Comparison of ENCODE assay signal across 11 cellular contexts in the genomic region with DNA sequence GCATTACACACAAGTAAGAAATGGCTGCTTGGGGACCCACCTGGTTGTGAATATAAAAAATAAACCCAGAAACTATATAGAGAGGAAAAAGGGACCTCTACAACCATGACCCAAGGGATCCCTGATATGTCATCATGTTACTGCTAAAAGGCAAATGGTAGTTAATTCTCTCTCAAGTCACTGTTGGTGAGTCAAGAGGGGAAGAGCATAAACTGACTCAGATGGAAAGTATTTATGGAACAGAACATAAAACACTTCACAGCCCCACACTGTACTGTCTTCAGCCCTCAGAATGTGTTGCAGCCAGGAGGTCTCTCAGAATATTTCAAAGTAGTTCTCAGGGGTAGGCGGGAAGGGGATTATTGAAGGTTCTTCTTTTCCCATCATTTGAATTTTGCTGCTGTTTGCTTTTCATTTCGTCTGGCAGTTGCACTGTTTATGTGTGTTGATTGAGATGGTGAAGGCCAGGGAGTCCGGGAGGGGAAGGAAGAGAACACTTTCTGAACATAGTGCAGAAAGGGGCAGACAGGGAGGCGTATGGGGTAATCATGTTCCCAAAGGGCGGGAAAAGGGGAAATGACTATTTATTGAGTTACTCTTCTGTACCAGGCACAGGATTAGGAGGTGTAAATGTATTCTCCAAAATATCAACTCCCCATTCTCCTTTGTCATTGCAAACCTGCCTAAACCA.
DNase-seq lines count a peak whose midpoint lies in the region; ATAC-seq, FAIRE-seq and TF ChIP-seq lines count a peak whose summit lies in the region.
"Had no signal": no experiment of that assay in that cellular context is flagged by ENCODE, and none has a peak within 500 bp of the region (broad histone marks: within the 10 kb centered on the region; RNA-seq: fewer than 3 reads in every experiment).

No MANE protein-coding gene starts in this region.

- no peaks in the 10 kb centered on the region for H3K27me3 ChIP-seq in neuronal stem cell (ENCODE audit: control insufficient read depth in 3 of 3, insufficient read depth in 3 of 3, low read depth in 1 of 3, low read length in 3 of 3)

- no peaks in the 10 kb centered on the region for H3K27me3 Mint-ChIP-seq in osteocyte (ENCODE audit: unreplicated experiment)
- H3K27me3 Mint-ChIP-seq in immature natural killer cell (ENCODE audit: low read depth in 3 of 3) = peaks cover 0 to 2% (median 0%) of the 10 kb centered on the region in 3 donors
- no peaks in the 10 kb centered on the region for H3K27me3 Mint-ChIP-seq in activated T-cell treated with anti-CD3 and anti-CD28 coated beads, Interleukin-2, amount 50 U/mL, for 4 hours (ENCODE audit: low read depth)

- H3K27ac Mint-ChIP-seq in osteocyte (ENCODE audit: unreplicated experiment) (peak overlapping the region; percentile 88), immature natural killer cell (no peak overlapping the region)
- H3K27ac Mint-ChIP-seq: WTC11 had no signal

- H3K9me3 Mint-ChIP-seq in osteocyte (ENCODE audit: unreplicated experiment) (no peaks in the 10 kb centered on the region), immature natural killer cell (peaks cover 0 to 7% (median under 1%) of the 10 kb centered on the region in 6 donors)
- no peaks in the 10 kb centered on the region for H3K9me3 Mint-ChIP-seq in activated T-cell treated with anti-CD3 and anti-CD28 coated beads, Interleukin-2, amount 50 U/mL, for 4 hours
- H3K9me3 Mint-ChIP-seq: WTC11 had no signal

- no peak for ATAC-seq in activated T-cell treated with anti-CD3 and anti-CD28 coated beads, Interleukin-2, amount 50 U/mL, for 4 hours
- ATAC-seq: WTC11 had no signal

- H3K36me3 Mint-ChIP-seq in osteocyte (ENCODE audit: unreplicated experiment) (no peaks in the 10 kb centered on the region), immature natural killer cell (no peaks in the 10 kb centered on the region)
- no peaks in the 10 kb centered on the region for H3K36me3 Mint-ChIP-seq in activated T-cell treated with anti-CD3 and anti-CD28 coated beads, Interleukin-2, amount 50 U/mL, for 4 hours (ENCODE audit: insufficient read depth)
- H3K36me3 Mint-ChIP-seq: WTC11 had no signal

- no peak overlapping the region for H3K9ac ChIP-seq in neuronal stem cell (ENCODE audit: low read depth, low read length, poor library complexity)

- H3K27ac ChIP-seq in neuronal stem cell (replicated peaks; ENCODE audit: low read length) = no peak overlapping the region

- H3K4me3 ChIP-seq in neuronal stem cell (ENCODE audit: low read length in 2 of 2) = no peak overlapping the region

- H3K4me1 ChIP-seq in neuronal stem cell (ENCODE audit: control insufficient read depth in 2 of 2, insufficient read depth in 1 of 2, low read depth in 1 of 2, low read length in 2 of 2) = no peaks in the 10 kb centered on the region

- no peak overlapping the region for H3K4me2 ChIP-seq in neuronal stem cell (ENCODE audit: insufficient read depth, low read length, poor library complexity, severe bottlenecking)

- H3K9me3 ChIP-seq in neuronal stem cell (replicated peaks in 1 of 2; ENCODE audit: control insufficient read depth in 2 of 2, insufficient read depth in 1 of 2, low read depth in 1 of 2, low read length in 2 of 2) = no peaks in the 10 kb centered on the region

- no peak overlapping the region for H3K23ac ChIP-seq in neuronal stem cell (ENCODE audit: low read depth, low read length, poor library complexity)

- no peak overlapping the region for H3K14ac ChIP-seq in neuronal stem cell (ENCODE audit: low read length)

- H2AFZ ChIP-seq in neuronal stem cell (ENCODE audit: low read length) = no peak overlapping the region

- H2AK5ac ChIP-seq in neuronal stem cell (ENCODE audit: low read depth, low read length) = no peak overlapping the region

- no CpG with 5 or more reads among the region's 5 CpGs for WGBS in neuronal stem cell (ENCODE audit: extremely low coverage in 2 of 2, insufficient read length in 2 of 2, insufficient replicate concordance in 1 of 2), 2 donors

- no peak for TF ChIP-seq CTCF in osteocyte (IDR thresholded peaks at IDR 0.05)

- H3K4me1 Mint-ChIP-seq in osteocyte (ENCODE audit: unreplicated experiment) = peaks cover 51% of the 10 kb centered on the region
- no peaks in the 10 kb centered on the region for H3K4me1 Mint-ChIP-seq in immature natural killer cell
- no peaks in the 10 kb centered on the region for H3K4me1 Mint-ChIP-seq in activated T-cell treated with anti-CD3 and anti-CD28 coated beads, Interleukin-2, amount 50 U/mL, for 4 hours (ENCODE audit: low read depth)
- H3K4me1 Mint-ChIP-seq: WTC11 had no signal

- H3K4me3 Mint-ChIP-seq in osteocyte (ENCODE audit: unreplicated experiment) (peak overlapping the region; percentile 12), immature natural killer cell (no peak overlapping the region)
- no peak overlapping the region for H3K4me3 Mint-ChIP-seq in activated T-cell treated with anti-CD3 and anti-CD28 coated beads, Interleukin-2, amount 50 U/mL, for 4 hours
- H3K4me3 Mint-ChIP-seq: WTC11 had no signal

- no peak overlapping the region for H4K8ac ChIP-seq in neuronal stem cell (ENCODE audit: low read depth, low read length)

- no peak overlapping the region for H2BK15ac ChIP-seq in neuronal stem cell (ENCODE audit: low read length)

- H3K79me1 ChIP-seq in neuronal stem cell (ENCODE audit: low read depth, low read length) = no peaks in the 10 kb centered on the region

- no peak overlapping the region for H2BK5ac ChIP-seq in neuronal stem cell (ENCODE audit: low read length)

- no peak overlapping the region for H3K4ac ChIP-seq in neuronal stem cell (ENCODE audit: low read length)

- H3K36me3 ChIP-seq in neuronal stem cell (replicated peaks in 1 of 2; ENCODE audit: control insufficient read depth in 2 of 2, insufficient read depth in 2 of 2, low read length in 2 of 2) = peaks cover 0 to 9% of the 10 kb centered on the region in 2 donors

- no peak overlapping the region for H4K91ac ChIP-seq in neuronal stem cell (ENCODE audit: low read depth, low read length, poor library complexity)

- no peak for FAIRE-seq in HTR-8/SVneo (lab: Jason Lieb, UNC)
- FAIRE-seq: colon had no signal

- no peak overlapping the region for H2BK120ac ChIP-seq in neuronal stem cell (ENCODE audit: low read depth, low read length)

- no peak overlapping the region for H2BK12ac ChIP-seq in neuronal stem cell (ENCODE audit: low read length)

- DNase-seq in ELR (ENCODE audit: low read depth) = peak; percentile 76
- DNase-seq in HTR-8/SVneo (ENCODE audit: insufficient read length, low spot score) = peak; percentile 19
- peak; percentile 82 for DNase-seq in dermis blood vessel endothelial cell
- DNase-seq in osteocyte (ENCODE audit: extremely low spot score, unreplicated experiment) = no peak
- DNase-seq in neuronal stem cell (ENCODE audit: low spot score) = no peak
- DNase-seq in immature natural killer cell = no peak
- DNase-seq in stimulated activated CD4-positive, alpha-beta T cell treated with anti-CD3 and anti-CD28 coated beads, Interleukin-12 subunit alpha, Interleukin-12 subunit beta, amount 100 ng/mL, for 4 hours = no peak
- no peak for DNase-seq in activated T-cell treated with anti-CD3 and anti-CD28 coated beads, Interleukin-2, amount 50 U/mL, for 4 hours
- DNase-seq: NCI-H2029 treated with DMSO at 0.1 percent for 48 hours had no signal

- H3K18ac ChIP-seq in neuronal stem cell (ENCODE audit: low read length) = no peak overlapping the region

Comparison
In these comparisons a context has a peak if more than half of its experiments do, and no peak if none do; other contexts are left out.
1. DNase-seq: peak in ELR (single experiment), HTR-8/SVneo (single experiment) and dermis blood vessel endothelial cell (single experiment); none in osteocyte (single experiment), neuronal stem cell (single experiment), immature natural killer cell (0 of 3), stimulated activated CD4-positive, alpha-beta T cell treated with anti-CD3 and anti-CD28 coated beads, Interleukin-12 subunit alpha, Interleukin-12 subunit beta, amount 100 ng/mL, for 4 hours (single experiment) and activated T-cell treated with anti-CD3 and anti-CD28 coated beads, Interleukin-2, amount 50 U/mL, for 4 hours (single experiment).